1 cellular context compared by ENCODE assay signal in genomic region chr16:28475221-28475620, GRCh38.
TF ChIP-seq lines count a peak whose summit lies in the region.

No MANE protein-coding gene starts in this region.

TF ChIP-seq in WTC11, 78 proteins besides CTCF, POLR2A, EP300 and RAD21 (continued from another document):
- TF ChIP-seq TCF7 (CRISPR knock-in tag; IDR thresholded peaks at IDR 0.05; ENCODE audit: low read depth) (no peak), ZNF232 (CRISPR knock-in tag; IDR thresholded peaks at IDR 0.05) (no peak), CREB1 (CRISPR knock-in tag; IDR thresholded peaks at IDR 0.05) (no peak), OVOL2 (CRISPR knock-in tag; IDR thresholded peaks at IDR 0.05; ENCODE audit: borderline replicate concordance) (no peak), TP53 (CRISPR knock-in tag; IDR thresholded peaks at IDR 0.05) (no peak), IRF1 (CRISPR knock-in tag; IDR thresholded peaks at IDR 0.05) (no peak), GTF2I (CRISPR knock-in tag; conservative IDR thresholded peaks at IDR 0.05) (no peak)
- TF ChIP-seq, protein P1, sequence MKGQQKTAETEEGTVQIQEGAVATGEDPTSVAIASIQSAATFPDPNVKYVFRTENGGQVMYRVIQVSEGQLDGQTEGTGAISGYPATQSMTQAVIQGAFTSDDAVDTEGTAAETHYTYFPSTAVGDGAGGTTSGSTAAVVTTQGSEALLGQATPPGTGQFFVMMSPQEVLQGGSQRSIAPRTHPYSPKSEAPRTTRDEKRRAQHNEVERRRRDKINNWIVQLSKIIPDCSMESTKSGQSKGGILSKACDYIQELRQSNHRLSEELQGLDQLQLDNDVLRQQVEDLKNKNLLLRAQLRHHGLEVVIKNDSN (CRISPR knock-in tag; IDR thresholded peaks at IDR 0.05), result no peak
